17 cellular contexts compared by ENCODE assay signal in genomic region chr3:163671201-163671600, GRCh38.
"Had no signal": no experiment of that assay in that cellular context is flagged by ENCODE, and none has a peak within 500 bp of the region (broad histone marks: within the 10 kb centered on the region; RNA-seq: fewer than 3 reads in every experiment).

No MANE protein-coding gene starts in this region.

- H3K4me1 ChIP-seq: lower lobe of right lung, sigmoid colon had no signal

- H3K27ac ChIP-seq: dorsolateral prefrontal cortex, lower lobe of right lung, sigmoid colon had no signal

- H3K36me3 ChIP-seq: lower lobe of right lung, sigmoid colon had no signal

- H3K27me3 ChIP-seq: sigmoid colon had no signal

- H3K4me3 ChIP-seq: dorsolateral prefrontal cortex, lower lobe of right lung, sigmoid colon had no signal

- DNase-seq: activated CD4-positive, alpha-beta memory T cell treated with anti-CD3 and anti-CD28 coated beads, Interleukin-2, amount 10 ng/mL, durations not matched to agents 7 days and 5 days; activated CD4-positive, alpha-beta T cell treated with anti-CD3 and anti-CD28 coated beads for 48 hours; activated CD4-positive, CD25-positive, alpha-beta regulatory T cell; activated naive CD4-positive, alpha-beta T cell treated with Interleukin-2 at 50 U/mL for 16 hours; activated naive CD8-positive, alpha-beta T cell treated with anti-CD3 and anti-CD28 coated beads, Interleukin-2, amount 10 ng/mL, durations not matched to agents 7 days and 5 days; activated T-cell treated with anti-CD3 and anti-CD28 coated beads, Interleukin-2, amount 50 U/mL, for 24 hours; amygdala; dorsolateral prefrontal cortex; erythroblast; hypothalamus; left colon; lower lobe of right lung; midbrain; nucleus accumbens; sigmoid colon; stimulated activated CD4-positive, alpha-beta T cell treated with anti-CD3 and anti-CD28 coated beads, Interleukin-4, amount 100 ng/mL, for 4 hours; T-helper 9 cell had no signal

- H3K9me3 ChIP-seq: sigmoid colon had no signal
